Comparison of ENCODE assay signal across 1 cellular context in the genomic region with DNA sequence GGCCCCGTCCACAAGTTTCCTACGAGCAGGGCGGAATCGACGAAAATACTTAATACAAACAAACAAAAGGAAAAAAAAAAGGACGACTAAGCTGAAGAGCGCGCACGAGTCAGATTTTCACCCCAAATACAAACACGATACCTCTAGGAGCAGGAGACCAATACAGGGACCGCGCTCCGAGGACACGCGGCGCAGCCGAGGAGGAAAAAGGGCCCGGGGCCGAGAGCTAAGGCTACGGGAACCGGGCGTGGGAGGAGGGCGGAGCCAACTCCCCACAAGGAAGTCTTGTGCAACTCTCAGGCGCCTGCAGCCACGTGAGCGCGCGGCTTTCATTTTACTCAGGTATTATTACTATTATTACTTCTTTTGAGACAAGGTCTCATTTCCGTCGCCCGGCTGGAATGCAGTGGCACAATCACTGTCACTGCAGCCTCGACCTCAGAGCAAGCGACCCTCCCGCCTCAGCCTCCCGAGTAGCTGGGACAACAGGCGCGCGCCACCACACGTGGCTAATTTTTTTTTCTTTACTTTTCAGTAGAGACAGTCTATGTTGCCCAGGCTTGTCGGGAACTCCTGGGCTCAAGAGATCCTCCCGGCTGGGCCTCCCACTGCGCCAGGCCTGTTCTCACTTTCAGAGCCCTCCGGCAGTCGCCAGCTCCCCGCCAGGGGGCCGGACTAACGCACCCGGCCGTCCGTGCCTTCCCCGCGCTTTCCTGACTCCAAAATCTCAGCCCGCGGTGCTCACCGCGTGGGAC.
TF ChIP-seq lines count a peak whose summit lies in the region.

No MANE protein-coding gene starts in this region.

TF ChIP-seq in K562, 482 proteins besides CTCF, POLR2A, EP300 and RAD21 (continued from another document and continues in another):
- TF ChIP-seq ZBTB9 (CRISPR knock-in tag; IDR thresholded peaks at IDR 0.05) (no peak), TAF1 (IDR thresholded peaks at IDR 0.05; ENCODE audit: control insufficient read depth, extremely low read depth, insufficient read depth, low read length, severe bottlenecking) (peak; percentile 95), BRD9 (IDR thresholded peaks at IDR 0.05; ENCODE audit: low read depth, partially characterized antibody) (peak; percentile 95), SAFB2 (IDR thresholded peaks at IDR 0.05; ENCODE audit: borderline replicate concordance, low read depth, low read length, severe bottlenecking) (no peak), POLR3A (IDR thresholded peaks at IDR 0.05; ENCODE audit: borderline replicate concordance, extremely low read depth, insufficient read depth, insufficient read length) (no peak), NCOA4 (IDR thresholded peaks at IDR 0.05; ENCODE audit: partially characterized antibody) (no peak), NONO (IDR thresholded peaks at IDR 0.05; ENCODE audit: low read depth in 2 of 2, low read length in 1 of 2) (no peak), ZNF146 (CRISPR knock-in tag; IDR thresholded peaks at IDR 0.05; ENCODE audit: unreplicated experiment) (peak; percentile 33), TGIF2 (CRISPR knock-in tag; IDR thresholded peaks at IDR 0.05) (no peak; the same call in 1 of the 2 replicates), MAX (CRISPR knock-in tag; IDR thresholded peaks at IDR 0.05) (peak; percentile 83), NFIC (IDR thresholded peaks at IDR 0.05) (no peak; the same call in 1 of the 2 replicates), CREM (IDR thresholded peaks at IDR 0.05; ENCODE audit: low read depth) (peak; percentile 72), SIX5 (IDR thresholded peaks at IDR 0.05; ENCODE audit: borderline replicate concordance in 1 of 2, insufficient read depth in 1 of 2, low read depth in 1 of 2, low read length in 2 of 2) (no peak), NCOA1 (IDR thresholded peaks at IDR 0.05; ENCODE audit: low read depth) (peak; percentile 58), HNRNPK (IDR thresholded peaks at IDR 0.05; ENCODE audit: low read depth, low read length, poor library complexity, severe bottlenecking) (no peak), PYGO2 (tag; IDR thresholded peaks at IDR 0.05) (no peak), CLOCK (CRISPR knock-in tag; IDR thresholded peaks at IDR 0.05; ENCODE audit: borderline replicate concordance) (peak; percentile 72; the same call in 1 of the 2 replicates), ESRRA (IDR thresholded peaks at IDR 0.05; ENCODE audit: borderline replicate concordance, low read depth) (no peak; the same call in 1 of the 2 replicates), ZKSCAN1 (IDR thresholded peaks at IDR 0.05; ENCODE audit: low read depth, low read length) (peak; percentile 36; the same call in 1 of the 2 replicates), ARID2 (IDR thresholded peaks at IDR 0.05) (no peak), IRF1 (CRISPR knock-in tag; IDR thresholded peaks at IDR 0.05; ENCODE audit: borderline replicate concordance) (no peak), ZNF785 (CRISPR knock-in tag; IDR thresholded peaks at IDR 0.05) (no peak), DPF2 (IDR thresholded peaks at IDR 0.05) (peak; percentile 85), CC2D1A (IDR thresholded peaks at IDR 0.05) (peak; percentile 23; the same call in 1 of the 2 replicates), CTBP1 (IDR thresholded peaks at IDR 0.05; ENCODE audit: borderline replicate concordance) (no peak; the same call in none of the 2 replicates), CTCFL (IDR thresholded peaks at IDR 0.05; ENCODE audit: borderline replicate concordance, insufficient read depth, low read depth, low read length, poor library complexity, severe bottlenecking) (peak; percentile 94), CCNT2 (IDR thresholded peaks at IDR 0.05; ENCODE audit: borderline replicate concordance, extremely low read depth, insufficient read length, low read depth, low read length) (peak; percentile 28), FOXK1 (CRISPR knock-in tag; IDR thresholded peaks at IDR 0.05; ENCODE audit: borderline replicate concordance) (peak; percentile 96; the same call in 1 of the 2 replicates), TAF7 (tag; IDR thresholded peaks at IDR 0.05) (peak; percentile 92), ZNF764 (CRISPR knock-in tag; IDR thresholded peaks at IDR 0.05; ENCODE audit: low read depth) (no peak), BCL6 (CRISPR knock-in tag; IDR thresholded peaks at IDR 0.05) (no peak), NR3C1 (CRISPR knock-in tag; IDR thresholded peaks at IDR 0.05) (peak; percentile 35; the same call in 1 of the 2 replicates), ZNF583 (CRISPR knock-in tag; IDR thresholded peaks at IDR 0.05) (no peak), ZKSCAN8 (CRISPR knock-in tag; IDR thresholded peaks at IDR 0.05) (peak; percentile 48; the same call in 1 of the 2 replicates), E2F6 (IDR thresholded peaks at IDR 0.05; ENCODE audit: borderline replicate concordance in 1 of 2, extremely low read depth in 1 of 2, insufficient read depth in 1 of 2, insufficient read length in 1 of 2, low read depth in 1 of 2, low read length in 1 of 2, poor library complexity in 1 of 2, severe bottlenecking in 1 of 2) (peak; percentile 90 to 97), ZNF639 (CRISPR knock-in tag; conservative IDR thresholded peaks at IDR 0.05 in 1 of 2, IDR thresholded peaks at IDR 0.05 in 1 of 2) (peak in 1 of 2 experiments; percentile 82; a peak in 1 of 4 replicates), SIN3B (IDR thresholded peaks at IDR 0.05; ENCODE audit: low read depth) (no peak), ZC3H11A (IDR thresholded peaks at IDR 0.05; ENCODE audit: low read depth, low read length) (0 out of 2 replicates have a peak, but pooled peaks have one; percentile 22), POLR2G (IDR thresholded peaks at IDR 0.05; ENCODE audit: low read depth, low read length) (peak; percentile 89), USF1 (CRISPR knock-in tag; IDR thresholded peaks at IDR 0.05) (peak; percentile 91)
- TF ChIP-seq, protein P1, sequence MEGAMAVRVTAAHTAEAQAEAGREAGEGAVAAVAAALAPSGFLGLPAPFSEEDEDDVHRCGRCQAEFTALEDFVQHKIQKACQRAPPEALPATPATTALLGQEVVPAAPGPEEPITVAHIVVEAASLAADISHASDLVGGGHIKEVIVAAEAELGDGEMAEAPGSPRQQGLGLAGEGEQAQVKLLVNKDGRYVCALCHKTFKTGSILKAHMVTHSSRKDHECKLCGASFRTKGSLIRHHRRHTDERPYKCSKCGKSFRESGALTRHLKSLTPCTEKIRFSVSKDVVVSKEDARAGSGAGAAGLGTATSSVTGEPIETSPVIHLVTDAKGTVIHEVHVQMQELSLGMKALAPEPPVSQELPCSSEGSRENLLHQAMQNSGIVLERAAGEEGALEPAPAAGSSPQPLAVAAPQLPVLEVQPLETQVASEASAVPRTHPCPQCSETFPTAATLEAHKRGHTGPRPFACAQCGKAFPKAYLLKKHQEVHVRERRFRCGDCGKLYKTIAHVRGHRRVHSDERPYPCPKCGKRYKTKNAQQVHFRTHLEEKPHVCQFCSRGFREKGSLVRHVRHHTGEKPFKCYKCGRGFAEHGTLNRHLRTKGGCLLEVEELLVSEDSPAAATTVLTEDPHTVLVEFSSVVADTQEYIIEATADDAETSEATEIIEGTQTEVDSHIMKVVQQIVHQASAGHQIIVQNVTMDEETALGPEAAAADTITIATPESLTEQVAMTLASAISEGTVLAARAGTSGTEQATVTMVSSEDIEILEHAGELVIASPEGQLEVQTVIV (CRISPR knock-in tag; IDR thresholded peaks at IDR 0.05; ENCODE audit: borderline replicate concordance): no peak
- TF ChIP-seq, protein P2, sequence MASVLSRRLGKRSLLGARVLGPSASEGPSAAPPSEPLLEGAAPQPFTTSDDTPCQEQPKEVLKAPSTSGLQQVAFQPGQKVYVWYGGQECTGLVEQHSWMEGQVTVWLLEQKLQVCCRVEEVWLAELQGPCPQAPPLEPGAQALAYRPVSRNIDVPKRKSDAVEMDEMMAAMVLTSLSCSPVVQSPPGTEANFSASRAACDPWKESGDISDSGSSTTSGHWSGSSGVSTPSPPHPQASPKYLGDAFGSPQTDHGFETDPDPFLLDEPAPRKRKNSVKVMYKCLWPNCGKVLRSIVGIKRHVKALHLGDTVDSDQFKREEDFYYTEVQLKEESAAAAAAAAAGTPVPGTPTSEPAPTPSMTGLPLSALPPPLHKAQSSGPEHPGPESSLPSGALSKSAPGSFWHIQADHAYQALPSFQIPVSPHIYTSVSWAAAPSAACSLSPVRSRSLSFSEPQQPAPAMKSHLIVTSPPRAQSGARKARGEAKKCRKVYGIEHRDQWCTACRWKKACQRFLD (CRISPR knock-in tag; IDR thresholded peaks at IDR 0.05): no peak
- TF ChIP-seq, protein P3, sequence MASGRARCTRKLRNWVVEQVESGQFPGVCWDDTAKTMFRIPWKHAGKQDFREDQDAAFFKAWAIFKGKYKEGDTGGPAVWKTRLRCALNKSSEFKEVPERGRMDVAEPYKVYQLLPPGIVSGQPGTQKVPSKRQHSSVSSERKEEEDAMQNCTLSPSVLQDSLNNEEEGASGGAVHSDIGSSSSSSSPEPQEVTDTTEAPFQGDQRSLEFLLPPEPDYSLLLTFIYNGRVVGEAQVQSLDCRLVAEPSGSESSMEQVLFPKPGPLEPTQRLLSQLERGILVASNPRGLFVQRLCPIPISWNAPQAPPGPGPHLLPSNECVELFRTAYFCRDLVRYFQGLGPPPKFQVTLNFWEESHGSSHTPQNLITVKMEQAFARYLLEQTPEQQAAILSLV (tag; IDR thresholded peaks at IDR 0.05): peak; percentile 90
- TF ChIP-seq, protein P4, sequence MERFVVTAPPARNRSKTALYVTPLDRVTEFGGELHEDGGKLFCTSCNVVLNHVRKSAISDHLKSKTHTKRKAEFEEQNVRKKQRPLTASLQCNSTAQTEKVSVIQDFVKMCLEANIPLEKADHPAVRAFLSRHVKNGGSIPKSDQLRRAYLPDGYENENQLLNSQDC (CRISPR knock-in tag; IDR thresholded peaks at IDR 0.05): no peak
